ENCODE assay signal across 33 cellular contexts in the genomic region with DNA sequence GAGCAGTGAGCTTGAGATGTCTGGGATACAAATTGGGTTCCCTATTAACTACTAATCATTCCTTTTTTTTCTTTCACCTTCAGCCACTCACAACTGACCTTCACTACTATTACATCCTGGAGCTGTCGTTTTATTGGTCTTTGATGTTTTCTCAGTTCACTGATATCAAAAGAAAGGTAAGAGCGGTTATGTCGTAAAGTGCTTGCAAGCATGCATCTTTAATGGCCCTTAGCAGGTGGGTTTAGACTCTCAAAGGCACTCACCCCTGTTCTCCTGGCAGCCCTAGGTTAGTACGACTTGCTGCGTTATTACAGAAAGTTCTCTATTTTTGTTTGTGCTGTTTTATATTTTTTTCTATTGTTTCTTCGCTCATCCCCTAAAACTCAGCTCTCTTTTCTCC.
DNase-seq lines count a peak whose midpoint lies in the region; ATAC-seq and TF ChIP-seq lines count a peak whose summit lies in the region.
"Had no signal": no experiment of that assay in that cellular context is flagged by ENCODE, and none has a peak within 500 bp of the region (broad histone marks: within the 10 kb centered on the region; RNA-seq: fewer than 3 reads in every experiment).

No MANE protein-coding gene starts in this region.

- peaks cover 2% of the 10 kb centered on the region; the same call in 1 of the 2 replicates for H3K36me3 ChIP-seq in WERI-Rb-1
- H3K36me3 ChIP-seq: brain microvascular endothelial cell, sigmoid colon had no signal

- ATAC-seq in left colon (peak; percentile 65), HG02938 (IDR thresholded peaks at IDR 0.05; ENCODE audit: unreplicated experiment) (no peak), GM18502 (IDR thresholded peaks at IDR 0.05; ENCODE audit: poor library complexity, unreplicated experiment) (no peak)
- ATAC-seq: A549, GM12878, natural killer cell, Panc1, psoas muscle had no signal

- no peaks in the 10 kb centered on the region for H3K27me3 ChIP-seq in WERI-Rb-1 (ENCODE audit: insufficient read depth, low read depth, severe bottlenecking)
- H3K27me3 ChIP-seq: brain microvascular endothelial cell, dorsolateral prefrontal cortex, esophagus muscularis mucosa, sigmoid colon, tibial artery had no signal

- intact Hi-C loops in left colon (cut with DNase I, micrococcal nuclease): no loop called here

- H3K9me3 ChIP-seq in WERI-Rb-1 (ENCODE audit: severe bottlenecking): no peaks in the 10 kb centered on the region
- H3K9me3 ChIP-seq: A549, esophagus muscularis mucosa, psoas muscle, sigmoid colon, tibial artery had no signal

- DNase-seq in DMS153 treated with DMSO at 0.1 percent for 48 hours (lab: John Stamatoyannopoulos, UW; ENCODE audit: unreplicated experiment): peak; percentile 10
- DNase-seq in NCI-H1105 treated with DMSO at 0.1 percent for 48 hours (lab: John Stamatoyannopoulos, UW): peak; percentile 93
- DNase-seq in NCI-H510A treated with DMSO at 0.1 percent for 48 hours (lab: John Stamatoyannopoulos, UW): peak; percentile 62
- no peak for DNase-seq in left colon
- DNase-seq in SW 1271 (lab: John Stamatoyannopoulos, UW): no peak
- DNase-seq in WERI-Rb-1: no peak
- DNase-seq: activated CD4-positive, alpha-beta T cell treated with anti-CD3 and anti-CD28 coated beads for 48 hours; activated CD8-positive, alpha-beta memory T cell treated with anti-CD3 and anti-CD28 coated beads for 24 hours; activated naive CD4-positive, alpha-beta T cell treated with anti-CD3 and anti-CD28 coated beads, Interleukin-2, amount 50 U/mL, for 16 hours; activated T-cell treated with anti-CD3 and anti-CD28 coated beads for 4 hours; amniotic stem cell; brain microvascular endothelial cell; Calu3; CD4-positive, CD25-positive, alpha-beta regulatory T cell; dorsolateral prefrontal cortex; foreskin fibroblast; HCEC 1CT; head of caudate nucleus; IMR-90; natural killer cell; NCI-H1694 treated with DMSO at 0.1 percent for 48 hours; NCI-H524 treated with DMSO at 0.1 percent for 48 hours; psoas muscle; Right ventricle myocardium superior; sigmoid colon; stimulated activated CD4-positive, alpha-beta T cell treated with anti-CD3 and anti-CD28 coated beads, Interleukin-4, amount 100 ng/mL, for 1 hour; tibial artery had no signal

- no peak overlapping the region for H3K4me3 ChIP-seq in WERI-Rb-1 (ENCODE audit: low read depth, low read length)
- H3K4me3 ChIP-seq: A549, dorsolateral prefrontal cortex, esophagus muscularis mucosa, GM12878, psoas muscle, sigmoid colon, tibial artery had no signal

- no peak overlapping the region for H3K27ac ChIP-seq in WERI-Rb-1
- H3K27ac ChIP-seq: A549, brain microvascular endothelial cell, dorsolateral prefrontal cortex, esophagus muscularis mucosa, psoas muscle, sigmoid colon, tibial artery had no signal

- no peak for TF ChIP-seq CTCF in WERI-Rb-1 (IDR thresholded peaks at IDR 0.05; ENCODE audit: low read depth, low read length)

Comparison
In these comparisons a context has a peak if more than half of its experiments do, and no peak if none do; other contexts are left out.
1. DNase-seq: peak in DMS153 treated with DMSO at 0.1 percent for 48 hours (single experiment), NCI-H1105 treated with DMSO at 0.1 percent for 48 hours (single experiment) and NCI-H510A treated with DMSO at 0.1 percent for 48 hours (single experiment); none in left colon (0 of 2), SW 1271 (0 of 2) and WERI-Rb-1 (single experiment).